In the genomic region with DNA sequence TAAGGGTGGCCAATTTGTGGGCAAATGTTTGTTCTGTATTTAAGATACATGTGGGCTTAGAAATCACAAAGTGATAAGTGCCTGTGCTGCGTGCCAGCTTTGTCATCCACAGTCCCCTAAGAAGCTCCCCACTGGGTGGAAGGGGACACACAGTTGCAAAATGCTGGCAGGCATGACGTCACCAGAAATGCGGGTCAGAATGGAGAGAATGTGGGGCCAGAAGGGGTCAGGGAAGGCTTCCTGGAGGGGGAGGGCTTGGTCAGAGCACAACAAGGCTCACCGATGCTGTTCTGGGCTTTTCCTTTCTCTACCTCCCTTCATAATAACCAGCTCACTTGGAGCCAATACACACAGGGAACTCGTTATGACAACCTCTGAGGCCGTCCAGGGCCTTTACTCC, we compare ENCODE assay signal across 16 cellular contexts.
"Had no signal": no experiment of that assay in that cellular context is flagged by ENCODE, and none has a peak within 500 bp of the region (broad histone marks: within the 10 kb centered on the region; RNA-seq: fewer than 3 reads in every experiment).

No MANE protein-coding gene starts in this region.

- H3K36me3 Mint-ChIP-seq: naive thymus-derived CD8-positive, alpha-beta T cell had no signal

- H3K27me3 Mint-ChIP-seq: progenitor cell of endocrine pancreas had no signal

- H3K27ac Mint-ChIP-seq: naive thymus-derived CD8-positive, alpha-beta T cell had no signal

- H3K36me3 ChIP-seq: pancreas had no signal

- H3K9me3 ChIP-seq: mucosa of descending colon, pancreas had no signal

- H3K4me1 Mint-ChIP-seq: naive thymus-derived CD8-positive, alpha-beta T cell had no signal

- H3K9me3 Mint-ChIP-seq: naive thymus-derived CD8-positive, alpha-beta T cell had no signal

- H3K4me3 ChIP-seq: coronary artery, mucosa of descending colon, pancreas, smooth muscle cell had no signal

- ATAC-seq: mucosa of descending colon; naive thymus-derived CD8-positive, alpha-beta T cell; pancreas; right cardiac atrium had no signal

- H3K4me1 ChIP-seq: pancreas had no signal

- H3K27ac ChIP-seq: coronary artery, pancreas had no signal

- H3K4me3 Mint-ChIP-seq: naive thymus-derived CD8-positive, alpha-beta T cell had no signal

- DNase-seq: effector CD4-positive, alpha-beta T cell; foreskin melanocyte; head of caudate nucleus; hippocampal formation; kidney glomerular epithelial cell; mammary epithelial cell; mucosa of descending colon; naive thymus-derived CD8-positive, alpha-beta T cell; occipital lobe; pancreas; right cardiac atrium; stimulated activated CD4-positive, alpha-beta T cell treated with anti-CD3 and anti-CD28 coated beads, Interleukin-2, amount 100 ng/mL, for 48 hours; stimulated activated naive CD4-positive, alpha-beta T cell treated with Interleukin-2 at 50 U/mL for 16 hours had no signal
